Comparison of ENCODE assay signal across 1 cellular context in the genomic region with DNA sequence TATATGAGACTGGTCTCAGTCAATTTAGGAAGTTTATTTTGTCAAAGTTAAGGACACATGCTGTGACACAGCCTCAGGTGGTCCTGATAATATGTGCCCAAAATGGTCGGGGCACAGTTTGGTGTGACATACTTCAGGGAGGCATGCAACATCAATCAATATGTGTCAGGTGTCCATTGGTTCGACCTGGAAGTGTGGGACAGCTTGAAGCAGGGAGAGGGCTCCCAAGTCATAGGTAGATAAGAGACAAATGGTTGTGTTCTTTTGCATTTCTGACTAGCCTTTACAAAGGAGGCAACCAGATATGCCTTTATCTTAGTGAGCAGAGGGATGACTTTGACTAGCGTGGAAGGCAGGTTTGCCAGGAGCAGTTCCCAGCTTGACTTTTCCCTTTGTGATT.
A peak's percentile ranks its signal among the peaks of the same experiment; 100 is the strongest.
TF ChIP-seq lines count a peak whose summit lies in the region.

No MANE protein-coding gene starts in this region.

TF ChIP-seq in K562, 482 proteins besides CTCF, POLR2A, EP300 and RAD21 (continued from another document):
- no peak for TF ChIP-seq ATF1 (CRISPR knock-in tag; IDR thresholded peaks at IDR 0.05)
- TF ChIP-seq ATF1 (tag; IDR thresholded peaks at IDR 0.05) = 0 out of 2 replicates have a peak, but pooled peaks have one; percentile 6
- no peak for TF ChIP-seq SREBF2 (CRISPR knock-in tag; IDR thresholded peaks at IDR 0.05)
- TF ChIP-seq MAFG (tag; conservative IDR thresholded peaks at IDR 0.05) = no peak
- TF ChIP-seq KLF13 (tag; IDR thresholded peaks at IDR 0.05; ENCODE audit: borderline replicate concordance, low read depth) = no peak
- TF ChIP-seq CEBPB (tag; IDR thresholded peaks at IDR 0.05) = no peak
- TF ChIP-seq, protein P1, sequence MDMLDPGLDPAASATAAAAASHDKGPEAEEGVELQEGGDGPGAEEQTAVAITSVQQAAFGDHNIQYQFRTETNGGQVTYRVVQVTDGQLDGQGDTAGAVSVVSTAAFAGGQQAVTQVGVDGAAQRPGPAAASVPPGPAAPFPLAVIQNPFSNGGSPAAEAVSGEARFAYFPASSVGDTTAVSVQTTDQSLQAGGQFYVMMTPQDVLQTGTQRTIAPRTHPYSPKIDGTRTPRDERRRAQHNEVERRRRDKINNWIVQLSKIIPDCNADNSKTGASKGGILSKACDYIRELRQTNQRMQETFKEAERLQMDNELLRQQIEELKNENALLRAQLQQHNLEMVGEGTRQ (CRISPR knock-in tag; IDR thresholded peaks at IDR 0.05) = no peak
- TF ChIP-seq CTBP1 (IDR thresholded peaks at IDR 0.05; ENCODE audit: borderline replicate concordance) = peak; percentile 62; the same call in 1 of the 2 replicates
- no peak for TF ChIP-seq NFE2L1 (tag; IDR thresholded peaks at IDR 0.05; ENCODE audit: borderline replicate concordance, low read depth)
- peak; percentile 37; the same call in 1 of the 2 replicates for TF ChIP-seq SMARCE1 (IDR thresholded peaks at IDR 0.05)
- TF ChIP-seq NEUROD1 (IDR thresholded peaks at IDR 0.05; ENCODE audit: borderline replicate concordance, low read depth, low read length, partially characterized antibody) = no peak
- TF ChIP-seq, protein P2, sequence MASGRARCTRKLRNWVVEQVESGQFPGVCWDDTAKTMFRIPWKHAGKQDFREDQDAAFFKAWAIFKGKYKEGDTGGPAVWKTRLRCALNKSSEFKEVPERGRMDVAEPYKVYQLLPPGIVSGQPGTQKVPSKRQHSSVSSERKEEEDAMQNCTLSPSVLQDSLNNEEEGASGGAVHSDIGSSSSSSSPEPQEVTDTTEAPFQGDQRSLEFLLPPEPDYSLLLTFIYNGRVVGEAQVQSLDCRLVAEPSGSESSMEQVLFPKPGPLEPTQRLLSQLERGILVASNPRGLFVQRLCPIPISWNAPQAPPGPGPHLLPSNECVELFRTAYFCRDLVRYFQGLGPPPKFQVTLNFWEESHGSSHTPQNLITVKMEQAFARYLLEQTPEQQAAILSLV (tag; IDR thresholded peaks at IDR 0.05) = no peak
- no peak for TF ChIP-seq HNRNPK (IDR thresholded peaks at IDR 0.05; ENCODE audit: low read depth, low read length, poor library complexity, severe bottlenecking)
- TF ChIP-seq GATAD2B (IDR thresholded peaks at IDR 0.05; ENCODE audit: borderline replicate concordance) = 0 out of 2 replicates have a peak, but pooled peaks have one; percentile 34
- no peak for TF ChIP-seq ZNF785 (CRISPR knock-in tag; IDR thresholded peaks at IDR 0.05)
- TF ChIP-seq KLF16 (IDR thresholded peaks at IDR 0.05) = no peak
- no peak for TF ChIP-seq CHCHD3 (CRISPR knock-in tag; IDR thresholded peaks at IDR 0.05)
- TF ChIP-seq MECOM (CRISPR knock-in tag; IDR thresholded peaks at IDR 0.05) = no peak
- no peak for TF ChIP-seq ETV6 (IDR thresholded peaks at IDR 0.05; ENCODE audit: borderline replicate concordance in 1 of 2, low read depth in 2 of 2, low read length in 1 of 2)
- TF ChIP-seq ETV6 (CRISPR knock-in tag; IDR thresholded peaks at IDR 0.05; ENCODE audit: borderline replicate concordance) = no peak
- TF ChIP-seq KDM2B (CRISPR knock-in tag; IDR thresholded peaks at IDR 0.05) = no peak
- no peak for TF ChIP-seq HDAC8 (tag; IDR thresholded peaks at IDR 0.05)
- TF ChIP-seq HDAC1 (IDR thresholded peaks at IDR 0.05) = peak in 1 of 2 experiments; percentile 44; a peak in 2 of 4 replicates
- peak; percentile 52 for TF ChIP-seq NFIC (IDR thresholded peaks at IDR 0.05)
- peak; percentile 46; the same call in 1 of the 2 replicates for TF ChIP-seq POLR2AphosphoS5 (IDR thresholded peaks at IDR 0.05; ENCODE audit: control insufficient read depth, insufficient read depth, low read depth, low read length)
- TF ChIP-seq ZNF668 (CRISPR knock-in tag; IDR thresholded peaks at IDR 0.05) = no peak
- peak; percentile 86 for TF ChIP-seq DPF2 (IDR thresholded peaks at IDR 0.05)
- TF ChIP-seq FOSL1 (tag; conservative IDR thresholded peaks at IDR 0.05) = 0 out of 2 replicates have a peak, but pooled peaks have one; percentile 16
- TF ChIP-seq TFAM (CRISPR knock-in tag; conservative IDR thresholded peaks at IDR 0.05) = no peak
- no peak for TF ChIP-seq ZNF239 (CRISPR knock-in tag; IDR thresholded peaks at IDR 0.05)
- peak; percentile 82 for TF ChIP-seq SOX6 (IDR thresholded peaks at IDR 0.05)
- peak; percentile 76 for TF ChIP-seq TEAD4 (IDR thresholded peaks at IDR 0.05; ENCODE audit: low read length)
- no peak for TF ChIP-seq TEAD4 (CRISPR knock-in tag; IDR thresholded peaks at IDR 0.05; ENCODE audit: borderline replicate concordance)
- TF ChIP-seq, protein P3, sequence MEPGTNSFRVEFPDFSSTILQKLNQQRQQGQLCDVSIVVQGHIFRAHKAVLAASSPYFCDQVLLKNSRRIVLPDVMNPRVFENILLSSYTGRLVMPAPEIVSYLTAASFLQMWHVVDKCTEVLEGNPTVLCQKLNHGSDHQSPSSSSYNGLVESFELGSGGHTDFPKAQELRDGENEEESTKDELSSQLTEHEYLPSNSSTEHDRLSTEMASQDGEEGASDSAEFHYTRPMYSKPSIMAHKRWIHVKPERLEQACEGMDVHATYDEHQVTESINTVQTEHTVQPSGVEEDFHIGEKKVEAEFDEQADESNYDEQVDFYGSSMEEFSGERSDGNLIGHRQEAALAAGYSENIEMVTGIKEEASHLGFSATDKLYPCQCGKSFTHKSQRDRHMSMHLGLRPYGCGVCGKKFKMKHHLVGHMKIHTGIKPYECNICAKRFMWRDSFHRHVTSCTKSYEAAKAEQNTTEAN (CRISPR knock-in tag; IDR thresholded peaks at IDR 0.05) = no peak
- TF ChIP-seq GATAD2A (IDR thresholded peaks at IDR 0.05) = no peak
- TF ChIP-seq CREBBP (IDR thresholded peaks at IDR 0.05; ENCODE audit: low read depth, low read length) = no peak
- TF ChIP-seq HDAC6 (IDR thresholded peaks at IDR 0.05; ENCODE audit: low read depth, low read length) = no peak
- TF ChIP-seq, protein P4, sequence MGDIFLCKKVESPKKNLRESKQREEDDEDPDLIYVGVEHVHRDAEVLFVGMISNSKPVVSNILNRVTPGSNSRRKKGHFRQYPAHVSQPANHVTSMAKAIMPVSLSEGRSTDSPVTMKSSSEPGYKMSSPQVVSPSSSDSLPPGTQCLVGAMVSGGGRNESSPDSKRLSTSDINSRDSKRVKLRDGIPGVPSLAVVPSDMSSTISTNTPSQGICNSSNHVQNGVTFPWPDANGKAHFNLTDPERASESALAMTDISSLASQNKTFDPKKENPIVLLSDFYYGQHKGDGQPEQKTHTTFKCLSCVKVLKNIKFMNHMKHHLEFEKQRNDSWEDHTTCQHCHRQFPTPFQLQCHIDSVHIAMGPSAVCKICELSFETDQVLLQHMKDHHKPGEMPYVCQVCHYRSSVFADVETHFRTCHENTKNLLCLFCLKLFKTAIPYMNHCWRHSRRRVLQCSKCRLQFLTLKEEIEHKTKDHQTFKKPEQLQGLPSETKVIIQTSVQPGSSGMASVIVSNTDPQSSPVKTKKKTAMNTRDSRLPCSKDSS (IDR thresholded peaks at IDR 0.05; ENCODE audit: low read depth, partially characterized antibody) = no peak
- TF ChIP-seq FOXK2 (conservative IDR thresholded peaks at IDR 0.05 in 1 of 2, IDR thresholded peaks at IDR 0.05 in 1 of 2; ENCODE audit: low read depth in 2 of 2) = 0 out of 4 replicates have a peak, but pooled peaks of 1 of the 2 experiments have one; percentile 36
- TF ChIP-seq, protein P5, sequence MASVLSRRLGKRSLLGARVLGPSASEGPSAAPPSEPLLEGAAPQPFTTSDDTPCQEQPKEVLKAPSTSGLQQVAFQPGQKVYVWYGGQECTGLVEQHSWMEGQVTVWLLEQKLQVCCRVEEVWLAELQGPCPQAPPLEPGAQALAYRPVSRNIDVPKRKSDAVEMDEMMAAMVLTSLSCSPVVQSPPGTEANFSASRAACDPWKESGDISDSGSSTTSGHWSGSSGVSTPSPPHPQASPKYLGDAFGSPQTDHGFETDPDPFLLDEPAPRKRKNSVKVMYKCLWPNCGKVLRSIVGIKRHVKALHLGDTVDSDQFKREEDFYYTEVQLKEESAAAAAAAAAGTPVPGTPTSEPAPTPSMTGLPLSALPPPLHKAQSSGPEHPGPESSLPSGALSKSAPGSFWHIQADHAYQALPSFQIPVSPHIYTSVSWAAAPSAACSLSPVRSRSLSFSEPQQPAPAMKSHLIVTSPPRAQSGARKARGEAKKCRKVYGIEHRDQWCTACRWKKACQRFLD (CRISPR knock-in tag; IDR thresholded peaks at IDR 0.05) = no peak
- TF ChIP-seq ZNF696 (CRISPR knock-in tag; conservative IDR thresholded peaks at IDR 0.05) = no peak
- TF ChIP-seq SNIP1 (IDR thresholded peaks at IDR 0.05; ENCODE audit: low read depth) = no peak
- TF ChIP-seq, protein P6, sequence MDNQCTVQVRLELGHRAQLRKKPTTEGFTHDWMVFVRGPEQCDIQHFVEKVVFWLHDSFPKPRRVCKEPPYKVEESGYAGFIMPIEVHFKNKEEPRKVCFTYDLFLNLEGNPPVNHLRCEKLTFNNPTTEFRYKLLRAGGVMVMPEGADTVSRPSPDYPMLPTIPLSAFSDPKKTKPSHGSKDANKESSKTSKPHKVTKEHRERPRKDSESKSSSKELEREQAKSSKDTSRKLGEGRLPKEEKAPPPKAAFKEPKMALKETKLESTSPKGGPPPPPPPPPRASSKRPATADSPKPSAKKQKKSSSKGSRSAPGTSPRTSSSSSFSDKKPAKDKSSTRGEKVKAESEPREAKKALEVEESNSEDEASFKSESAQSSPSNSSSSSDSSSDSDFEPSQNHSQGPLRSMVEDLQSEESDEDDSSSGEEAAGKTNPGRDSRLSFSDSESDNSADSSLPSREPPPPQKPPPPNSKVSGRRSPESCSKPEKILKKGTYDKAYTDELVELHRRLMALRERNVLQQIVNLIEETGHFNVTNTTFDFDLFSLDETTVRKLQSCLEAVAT (IDR thresholded peaks at IDR 0.05) = 0 out of 4 replicates have a peak, but pooled peaks of 1 of the 2 experiments have one; percentile 9
- TF ChIP-seq KDM1A (IDR thresholded peaks at IDR 0.05) = peak; percentile 43 to 67; a peak in 3 of 4 replicates
- TF ChIP-seq, protein P7, sequence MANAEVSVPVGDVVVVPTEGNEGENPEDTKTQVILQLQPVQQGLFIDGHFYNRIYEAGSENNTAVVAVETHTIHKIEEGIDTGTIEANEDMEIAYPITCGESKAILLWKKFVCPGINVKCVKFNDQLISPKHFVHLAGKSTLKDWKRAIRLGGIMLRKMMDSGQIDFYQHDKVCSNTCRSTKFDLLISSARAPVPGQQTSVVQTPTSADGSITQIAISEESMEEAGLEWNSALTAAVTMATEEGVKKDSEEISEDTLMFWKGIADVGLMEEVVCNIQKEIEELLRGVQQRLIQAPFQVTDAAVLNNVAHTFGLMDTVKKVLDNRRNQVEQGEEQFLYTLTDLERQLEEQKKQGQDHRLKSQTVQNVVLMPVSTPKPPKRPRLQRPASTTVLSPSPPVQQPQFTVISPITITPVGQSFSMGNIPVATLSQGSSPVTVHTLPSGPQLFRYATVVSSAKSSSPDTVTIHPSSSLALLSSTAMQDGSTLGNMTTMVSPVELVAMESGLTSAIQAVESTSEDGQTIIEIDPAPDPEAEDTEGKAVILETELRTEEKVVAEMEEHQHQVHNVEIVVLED (CRISPR knock-in tag; IDR thresholded peaks at IDR 0.05) = no peak
- 0 out of 4 replicates have a peak, but pooled peaks of 1 of the 2 experiments have one; percentile 27 for TF ChIP-seq TEAD1 (CRISPR knock-in tag; IDR thresholded peaks at IDR 0.05)
- 0 out of 2 replicates have a peak, but pooled peaks have one; percentile 1 for TF ChIP-seq SMAD4 (CRISPR knock-in tag; conservative IDR thresholded peaks at IDR 0.05)
- TF ChIP-seq ZEB2 (IDR thresholded peaks at IDR 0.05) = peak; percentile 88
- TF ChIP-seq TAL1 (IDR thresholded peaks at IDR 0.05) = peak; percentile 86
- TF ChIP-seq ZNF143 (CRISPR knock-in tag; IDR thresholded peaks at IDR 0.05) = 0 out of 2 replicates have a peak, but pooled peaks have one; percentile 34
- TF ChIP-seq NUFIP1 (IDR thresholded peaks at IDR 0.05; ENCODE audit: partially characterized antibody) = no peak
- peak in 1 of 2 experiments; percentile 86; a peak in 3 of 4 replicates for TF ChIP-seq RCOR1 (IDR thresholded peaks at IDR 0.05; ENCODE audit: borderline replicate concordance in 1 of 2, low read depth in 2 of 2, low read length in 2 of 2)
- no peak for TF ChIP-seq ZNF140 (CRISPR knock-in tag; IDR thresholded peaks at IDR 0.05)
